In genomic region chr10:11097686-11098085, GRCh38 we compare ENCODE assay signal across 13 cellular contexts.
DNase-seq lines count a peak whose midpoint lies in the region; ATAC-seq lines count a peak whose summit lies in the region.
"Had no signal": no experiment of that assay in that cellular context is flagged by ENCODE, and none has a peak within 500 bp of the region (broad histone marks: within the 10 kb centered on the region; RNA-seq: fewer than 3 reads in every experiment).

No MANE protein-coding gene starts in this region.

- H3K9ac ChIP-seq in Karpas-422 (ENCODE audit: low read length), result no peak overlapping the region

- H2AFZ ChIP-seq in Karpas-422 (ENCODE audit: low read length), result no peak overlapping the region

- H3K9me3 ChIP-seq in Karpas-422 (ENCODE audit: low read length), result no peaks in the 10 kb centered on the region
- H3K9me3 ChIP-seq: prostate gland had no signal

- no peaks in the 10 kb centered on the region for H4K20me1 ChIP-seq in Karpas-422 (ENCODE audit: insufficient read depth, low read depth, low read length)

- H3K27me3 ChIP-seq in Karpas-422 (ENCODE audit: low read length), result no peaks in the 10 kb centered on the region

- no peaks in the 10 kb centered on the region for H3K36me3 Mint-ChIP-seq in activated naive CD8-positive, alpha-beta T cell treated with anti-CD3 and anti-CD28 coated beads, Interleukin-2, amount 50 U/mL, for 24 hours (ENCODE audit: low read depth)
- no peaks in the 10 kb centered on the region for H3K36me3 Mint-ChIP-seq in activated naive CD8-positive, alpha-beta T cell treated with anti-CD3 and anti-CD28 coated beads for 36 hours
- H3K36me3 Mint-ChIP-seq in stimulated activated naive B cell treated with anti-CD40 and anti-IgM and Interleukin-4, amounts not matched to agents 10 μg/mL and 1 μg/mL and 100 μg/mL, for 72 hours, result no peaks in the 10 kb centered on the region

- H3K27me3 Mint-ChIP-seq in activated naive CD8-positive, alpha-beta T cell treated with anti-CD3 and anti-CD28 coated beads, Interleukin-2, amount 50 U/mL, for 24 hours, result no peaks in the 10 kb centered on the region
- H3K27me3 Mint-ChIP-seq in activated naive CD8-positive, alpha-beta T cell treated with anti-CD3 and anti-CD28 coated beads for 36 hours, result no peaks in the 10 kb centered on the region
- peaks cover 0 to 13% of the 10 kb centered on the region in 2 donors for H3K27me3 Mint-ChIP-seq in stimulated activated naive B cell treated with anti-CD40 and anti-IgM and Interleukin-4, amounts not matched to agents 10 μg/mL and 1 μg/mL and 100 μg/mL, for 72 hours

- H3K4me1 ChIP-seq in Karpas-422 (ENCODE audit: low read length), result no peaks in the 10 kb centered on the region
- H3K4me1 ChIP-seq: prostate gland had no signal

- no peak overlapping the region for H3K27ac ChIP-seq in Karpas-422 (ENCODE audit: low read length)
- H3K27ac ChIP-seq: prostate gland had no signal

- DNase-seq in activated naive CD8-positive, alpha-beta T cell treated with anti-CD3 and anti-CD28 coated beads, Interleukin-2, amount 50 U/mL, for 24 hours, result peak; percentile 33
- DNase-seq in activated naive CD8-positive, alpha-beta T cell treated with anti-CD3 and anti-CD28 coated beads for 36 hours, result no peak
- peak; percentile 80 for DNase-seq in stimulated activated naive B cell treated with anti-CD40 and anti-IgM and Interleukin-4, amounts not matched to agents 10 μg/mL and 1 μg/mL and 100 μg/mL, for 72 hours
- DNase-seq in posterior vena cava (ENCODE audit: low spot score) (no peak), midbrain (lab: John Stamatoyannopoulos, UW) (no peak), Karpas-422 (no peak)
- DNase-seq: NCI-H524; stimulated activated CD4-positive, alpha-beta T cell treated with anti-CD3 and anti-CD28 coated beads, Interleukin-2, amount 100 ng/mL, for 24 hours; stimulated activated naive CD4-positive, alpha-beta T cell treated with Interleukin-2 at 50 U/mL for 16 hours; T-helper 9 cell had no signal

- no peak overlapping the region for H3K4me3 ChIP-seq in Karpas-422 (ENCODE audit: low read length)
- H3K4me3 ChIP-seq: prostate gland had no signal

- no peak overlapping the region for H3K4me3 Mint-ChIP-seq in activated naive CD8-positive, alpha-beta T cell treated with anti-CD3 and anti-CD28 coated beads, Interleukin-2, amount 50 U/mL, for 24 hours
- no peak overlapping the region for H3K4me3 Mint-ChIP-seq in activated naive CD8-positive, alpha-beta T cell treated with anti-CD3 and anti-CD28 coated beads for 36 hours
- peak overlapping the region in 1 of 2 donors; percentile 0 for H3K4me3 Mint-ChIP-seq in stimulated activated naive B cell treated with anti-CD40 and anti-IgM and Interleukin-4, amounts not matched to agents 10 μg/mL and 1 μg/mL and 100 μg/mL, for 72 hours

- H3K4me2 ChIP-seq in Karpas-422 (ENCODE audit: low read depth, low read length, poor library complexity, severe bottlenecking), result no peak overlapping the region

- H3K4me1 Mint-ChIP-seq in activated naive CD8-positive, alpha-beta T cell treated with anti-CD3 and anti-CD28 coated beads, Interleukin-2, amount 50 U/mL, for 24 hours, result peaks cover 12% of the 10 kb centered on the region
- peaks cover 5% of the 10 kb centered on the region for H3K4me1 Mint-ChIP-seq in activated naive CD8-positive, alpha-beta T cell treated with anti-CD3 and anti-CD28 coated beads for 36 hours
- H3K4me1 Mint-ChIP-seq in stimulated activated naive B cell treated with anti-CD40 and anti-IgM and Interleukin-4, amounts not matched to agents 10 μg/mL and 1 μg/mL and 100 μg/mL, for 72 hours, result peaks cover 24 to 37% of the 10 kb centered on the region in 2 donors

- H3K9me2 ChIP-seq in Karpas-422 (replicated peaks; ENCODE audit: insufficient read depth, low read length), result no peaks in the 10 kb centered on the region

- H3K9me3 Mint-ChIP-seq in activated naive CD8-positive, alpha-beta T cell treated with anti-CD3 and anti-CD28 coated beads, Interleukin-2, amount 50 U/mL, for 24 hours, result no peaks in the 10 kb centered on the region
- H3K9me3 Mint-ChIP-seq in activated naive CD8-positive, alpha-beta T cell treated with anti-CD3 and anti-CD28 coated beads for 36 hours, result no peaks in the 10 kb centered on the region
- no peaks in the 10 kb centered on the region for H3K9me3 Mint-ChIP-seq in stimulated activated naive B cell treated with anti-CD40 and anti-IgM and Interleukin-4, amounts not matched to agents 10 μg/mL and 1 μg/mL and 100 μg/mL, for 72 hours

- peak overlapping the region; percentile 20 for H3K27ac Mint-ChIP-seq in activated naive CD8-positive, alpha-beta T cell treated with anti-CD3 and anti-CD28 coated beads, Interleukin-2, amount 50 U/mL, for 24 hours
- H3K27ac Mint-ChIP-seq in activated naive CD8-positive, alpha-beta T cell treated with anti-CD3 and anti-CD28 coated beads for 36 hours, result no peak overlapping the region
- peak overlapping the region; percentile 31 for H3K27ac Mint-ChIP-seq in stimulated activated naive B cell treated with anti-CD40 and anti-IgM and Interleukin-4, amounts not matched to agents 10 μg/mL and 1 μg/mL and 100 μg/mL, for 72 hours

- no peaks in the 10 kb centered on the region for H3K79me2 ChIP-seq in Karpas-422 (ENCODE audit: low read length)

- intact Hi-C loops in posterior vena cava (cut with DNase I), result no loop called here

- no peaks in the 10 kb centered on the region for H3K36me3 ChIP-seq in Karpas-422 (ENCODE audit: insufficient read depth, low read length)
- H3K36me3 ChIP-seq: prostate gland had no signal

- ATAC-seq in activated naive CD8-positive, alpha-beta T cell treated with anti-CD3 and anti-CD28 coated beads, Interleukin-2, amount 50 U/mL, for 24 hours, result peak; percentile 92
- ATAC-seq in GM21529 (IDR thresholded peaks at IDR 0.05; ENCODE audit: unreplicated experiment) (peak; percentile 74), HG03095 (IDR thresholded peaks at IDR 0.05; ENCODE audit: unreplicated experiment) (peak; percentile 58)
- ATAC-seq in stimulated activated naive B cell treated with anti-CD40 and anti-IgM and Interleukin-4, amounts not matched to agents 10 μg/mL and 1 μg/mL and 100 μg/mL, for 72 hours (replicated peaks), result peak; percentile 91 to 93

Comparison
In these comparisons a context has a peak if more than half of its experiments do, and no peak if none do; other contexts are left out.
1. DNase-seq: peak in activated naive CD8-positive, alpha-beta T cell treated with anti-CD3 and anti-CD28 coated beads, Interleukin-2, amount 50 U/mL, for 24 hours (single experiment) and stimulated activated naive B cell treated with anti-CD40 and anti-IgM and Interleukin-4, amounts not matched to agents 10 μg/mL and 1 μg/mL and 100 μg/mL, for 72 hours (single experiment); none in activated naive CD8-positive, alpha-beta T cell treated with anti-CD3 and anti-CD28 coated beads for 36 hours (single experiment), posterior vena cava (single experiment), midbrain (single experiment) and Karpas-422 (single experiment).
2. Peak in every context shown above with its lines, with median percentiles within 50 percentile points of each other: ATAC-seq.